In genomic region chr2:43184339-43184895, GRCh38 we compare ENCODE assay signal across 1 cellular context.
A peak's percentile ranks its signal among the peaks of the same experiment; 100 is the strongest.
TF ChIP-seq lines count a peak whose summit lies in the region.

No MANE protein-coding gene starts in this region.

TF ChIP-seq in HepG2, 621 proteins besides CTCF, POLR2A, EP300 and RAD21 (continued from another document and continues in another):
- TF ChIP-seq ZNF430 (CRISPR knock-in tag; IDR thresholded peaks at IDR 0.05) (no peak; the same call in 1 of the 2 replicates), TEAD3 (CRISPR knock-in tag; optimal IDR thresholded peaks at IDR 0.05; ENCODE audit: borderline replicate concordance) (peak; percentile 77), HDAC2 (CRISPR knock-in tag; IDR thresholded peaks at IDR 0.05) (peak; percentile 95), THRA (CRISPR knock-in tag; IDR thresholded peaks at IDR 0.05; ENCODE audit: borderline replicate concordance) (peak; percentile 94; the same call in 1 of the 2 replicates), E2F1 (CRISPR knock-in tag; IDR thresholded peaks at IDR 0.05) (no peak), BHLHE40 (IDR thresholded peaks at IDR 0.05; ENCODE audit: low read length) (peak; percentile 50; the same call in 1 of the 2 replicates), ZNF256 (CRISPR knock-in tag; conservative IDR thresholded peaks at IDR 0.05) (no peak), JDP2 (CRISPR knock-in tag; IDR thresholded peaks at IDR 0.05; ENCODE audit: borderline replicate concordance) (no peak), ZNF468 (CRISPR knock-in tag; IDR thresholded peaks at IDR 0.05) (no peak), SCMH1 (CRISPR knock-in tag; IDR thresholded peaks at IDR 0.05; ENCODE audit: borderline replicate concordance) (no peak), ZNF710 (CRISPR knock-in tag; IDR thresholded peaks at IDR 0.05; ENCODE audit: borderline replicate concordance) (peak; percentile 75; the same call in 1 of the 2 replicates), MYNN (CRISPR knock-in tag; IDR thresholded peaks at IDR 0.05; ENCODE audit: low read depth) (no peak), SOX5 (CRISPR knock-in tag; IDR thresholded peaks at IDR 0.05; ENCODE audit: borderline replicate concordance) (peak; percentile 77), PTBP1 (IDR thresholded peaks at IDR 0.05; ENCODE audit: low read depth, low read length, poor library complexity, severe bottlenecking) (no peak), TCF12 (IDR thresholded peaks at IDR 0.05) (no peak; the same call in 1 of the 2 replicates), TCF12 (CRISPR knock-in tag; IDR thresholded peaks at IDR 0.05) (peak; percentile 83; the same call in 1 of the 2 replicates), PHF5A (CRISPR knock-in tag; IDR thresholded peaks at IDR 0.05; ENCODE audit: low read depth, unreplicated experiment) (no peak), HMGA1 (CRISPR knock-in tag; conservative IDR thresholded peaks at IDR 0.05) (no peak), ZNF407 (CRISPR knock-in tag; IDR thresholded peaks at IDR 0.05; ENCODE audit: not compliant biosample characterization) (no peak), NR2F6 (IDR thresholded peaks at IDR 0.05) (peak; percentile 93), NR2F6 (CRISPR knock-in tag; IDR thresholded peaks at IDR 0.05) (peak; percentile 98), SMYD3 (CRISPR knock-in tag; IDR thresholded peaks at IDR 0.05) (no peak), MZF1 (CRISPR knock-in tag; IDR thresholded peaks at IDR 0.05; ENCODE audit: borderline replicate concordance) (no peak), ZNF224 (CRISPR knock-in tag; IDR thresholded peaks at IDR 0.05) (no peak), XBP1 (CRISPR knock-in tag; IDR thresholded peaks at IDR 0.05) (no peak), ZNF747 (CRISPR knock-in tag; IDR thresholded peaks at IDR 0.05; ENCODE audit: borderline replicate concordance) (peak; percentile 55; the same call in 1 of the 2 replicates), GTF3A (CRISPR knock-in tag; conservative IDR thresholded peaks at IDR 0.05) (no peak), ESRRA (CRISPR knock-in tag; IDR thresholded peaks at IDR 0.05; ENCODE audit: low read depth) (peak; percentile 97), POLR2AphosphoS2 (IDR thresholded peaks at IDR 0.05; ENCODE audit: low read depth, low read length) (no peak), BRCA1 (CRISPR knock-in tag; IDR thresholded peaks at IDR 0.05) (no peak), THAP7 (CRISPR knock-in tag; IDR thresholded peaks at IDR 0.05) (no peak), ZNF713 (CRISPR knock-in tag; IDR thresholded peaks at IDR 0.05) (peak; percentile 88; the same call in 1 of the 2 replicates), FLYWCH1 (CRISPR knock-in tag; IDR thresholded peaks at IDR 0.05) (no peak), ZBTB10 (CRISPR knock-in tag; IDR thresholded peaks at IDR 0.05; ENCODE audit: borderline replicate concordance) (no peak; the same call in 1 of the 2 replicates), GZF1 (CRISPR knock-in tag; IDR thresholded peaks at IDR 0.05) (no peak), ASH2L (IDR thresholded peaks at IDR 0.05; ENCODE audit: insufficient read length, low read depth, low read length) (peak; percentile 39), NFE2 (CRISPR knock-in tag; IDR thresholded peaks at IDR 0.05) (no peak), CERS6 (CRISPR knock-in tag; IDR thresholded peaks at IDR 0.05) (no peak), ARNT2 (CRISPR knock-in tag; IDR thresholded peaks at IDR 0.05; ENCODE audit: low read depth) (peak; percentile 26; the same call in 1 of the 2 replicates), ZNF326 (CRISPR knock-in tag; IDR thresholded peaks at IDR 0.05; ENCODE audit: borderline replicate concordance) (no peak), ZNF678 (CRISPR knock-in tag; IDR thresholded peaks at IDR 0.05) (no peak)
